In the genomic region with DNA sequence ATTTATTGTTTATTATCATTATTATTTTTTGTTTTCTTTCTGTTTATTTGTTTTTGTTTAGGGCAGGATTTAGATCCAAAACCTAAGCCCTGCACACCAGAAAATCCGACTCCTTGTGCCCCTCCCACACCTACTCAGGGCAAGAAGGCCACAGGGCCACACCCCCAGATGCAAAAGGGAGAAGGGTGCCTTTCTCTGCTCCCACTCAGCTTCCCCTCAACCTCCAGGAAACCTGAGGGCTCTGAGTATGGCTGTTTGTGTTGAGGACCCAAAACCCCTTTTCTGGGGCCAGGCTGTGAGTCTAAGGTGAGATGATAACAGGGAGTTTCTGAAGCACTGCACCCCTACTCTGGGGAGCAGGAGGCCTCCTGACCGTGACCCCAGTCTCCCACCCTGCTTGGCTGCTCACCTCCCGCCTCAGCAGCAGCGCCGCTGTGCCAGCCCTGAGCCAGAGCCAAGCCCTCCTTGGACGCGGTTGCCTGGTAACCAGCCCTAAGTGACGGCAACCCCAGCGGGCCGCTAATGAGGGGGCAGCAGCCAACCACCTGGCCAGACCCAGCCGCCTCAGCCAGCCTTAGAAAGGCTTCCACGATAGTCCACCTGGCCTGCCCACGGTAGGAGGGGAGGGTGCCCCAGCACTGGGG, we compare ENCODE assay signal across 10 cellular contexts. TPM values are rescaled to one million over a fixed set of nuclear protein-coding genes. Genes with fewer than 3 reads are reported as not detected.
DNase-seq lines count a peak whose midpoint lies in the region; ATAC-seq and TF ChIP-seq lines count a peak whose summit lies in the region.
"Had no signal": no experiment of that assay in that cellular context is flagged by ENCODE, and none has a peak within 500 bp of the region (broad histone marks: within the 10 kb centered on the region; RNA-seq: fewer than 3 reads in every experiment).

No MANE protein-coding gene starts in this region.

- peaks cover 4% of the 10 kb centered on the region for H3K4me1 ChIP-seq in mesendoderm (ENCODE audit: control insufficient read depth, low read depth, low read length)

- H3K4ac ChIP-seq in mesendoderm (ENCODE audit: low read depth, low read length), result no peak overlapping the region

- no peak overlapping the region for H3K27ac Mint-ChIP-seq in activated naive CD8-positive, alpha-beta T cell treated with anti-CD3 and anti-CD28 coated beads, Interleukin-2, amount 50 U/mL, for 24 hours

- no peak overlapping the region for H2BK15ac ChIP-seq in mesendoderm (replicated peaks; ENCODE audit: low read depth)

- H3K23ac ChIP-seq in mesendoderm (ENCODE audit: low read length), result no peak overlapping the region

- H3K27me3 Mint-ChIP-seq in activated naive CD8-positive, alpha-beta T cell treated with anti-CD3 and anti-CD28 coated beads, Interleukin-2, amount 50 U/mL, for 24 hours, result peaks cover 8% of the 10 kb centered on the region
- H3K27me3 Mint-ChIP-seq: central memory CD8-positive, alpha-beta T cell had no signal

- H3K56ac ChIP-seq in mesendoderm (ENCODE audit: low read length), result no peak overlapping the region

- DNase-seq in D341Med (ENCODE audit: low spot score) (peak; percentile 78), NCI-H2029 (lab: John Stamatoyannopoulos, UW) (peak; percentile 59), mesendoderm (peak; percentile 81), amniotic stem cell (lab: John Stamatoyannopoulos, UW) (no peak), T1000 (lab: John Stamatoyannopoulos, UW) (no peak)
- DNase-seq in stimulated activated CD4-positive, alpha-beta T cell treated with anti-CD3 and anti-CD28 coated beads, Interleukin-4, amount 100 ng/mL, for 1 hour, result no peak
- no peak for DNase-seq in activated naive CD8-positive, alpha-beta T cell treated with anti-CD3 and anti-CD28 coated beads, Interleukin-2, amount 50 U/mL, for 24 hours

- H2AK5ac ChIP-seq in mesendoderm (ENCODE audit: low read length), result no peak overlapping the region

- H3K36me3 Mint-ChIP-seq in activated naive CD8-positive, alpha-beta T cell treated with anti-CD3 and anti-CD28 coated beads, Interleukin-2, amount 50 U/mL, for 24 hours (ENCODE audit: low read depth), result no peaks in the 10 kb centered on the region

- no peak overlapping the region for H3K18ac ChIP-seq in mesendoderm (ENCODE audit: low read length)

- H4K5ac ChIP-seq in mesendoderm (ENCODE audit: low read length), result no peak overlapping the region

- H3K27me3 ChIP-seq in mesendoderm (ENCODE audit: insufficient read depth, low read length, poor library complexity), result no peaks in the 10 kb centered on the region

- H4K8ac ChIP-seq in mesendoderm (ENCODE audit: low read depth, low read length), result no peak overlapping the region

- H3K79me1 ChIP-seq in mesendoderm (ENCODE audit: low read length), result no peaks in the 10 kb centered on the region

- H3K36me3 ChIP-seq in mesendoderm (ENCODE audit: control insufficient read depth, insufficient read depth, low read length), result no peaks in the 10 kb centered on the region

- no peaks in the 10 kb centered on the region for H3K9me3 Mint-ChIP-seq in activated naive CD8-positive, alpha-beta T cell treated with anti-CD3 and anti-CD28 coated beads, Interleukin-2, amount 50 U/mL, for 24 hours
- H3K9me3 Mint-ChIP-seq: central memory CD8-positive, alpha-beta T cell had no signal

- WGBS in mesendoderm (ENCODE audit: extremely low coverage, insufficient coverage, low lambda C conversion rate), result no CpG with 5 or more reads among the region's 13 CpGs

- H3K4me3 Mint-ChIP-seq in activated naive CD8-positive, alpha-beta T cell treated with anti-CD3 and anti-CD28 coated beads, Interleukin-2, amount 50 U/mL, for 24 hours, result no peak overlapping the region
- H3K4me3 Mint-ChIP-seq: central memory CD8-positive, alpha-beta T cell had no signal

- no peak overlapping the region for H3K4me2 ChIP-seq in mesendoderm (ENCODE audit: low read length)

- peak; percentile 52; the same call in 2 of the 3 replicates for ATAC-seq in SK-N-SH treated with all-trans-retinoic acid at 6 μM for 48 hours
- ATAC-seq in activated naive CD8-positive, alpha-beta T cell treated with anti-CD3 and anti-CD28 coated beads, Interleukin-2, amount 50 U/mL, for 24 hours, result no peak
- ATAC-seq: Panc1 had no signal

- H3K4me3 ChIP-seq in mesendoderm (ENCODE audit: low read length), result no peak overlapping the region

- H3K27ac ChIP-seq in mesendoderm (ENCODE audit: low read depth, low read length), result no peak overlapping the region

- H3K79me2 ChIP-seq in mesendoderm (ENCODE audit: control insufficient read depth, insufficient read depth, low read length), result no peaks in the 10 kb centered on the region

- H3K4me1 Mint-ChIP-seq in activated naive CD8-positive, alpha-beta T cell treated with anti-CD3 and anti-CD28 coated beads, Interleukin-2, amount 50 U/mL, for 24 hours, result peaks cover 17% of the 10 kb centered on the region
- H3K4me1 Mint-ChIP-seq: central memory CD8-positive, alpha-beta T cell had no signal

- no peak overlapping the region for H2BK5ac ChIP-seq in mesendoderm (ENCODE audit: low read length)

- no peak overlapping the region for H3K9ac ChIP-seq in mesendoderm (ENCODE audit: low read length)

- no peak overlapping the region for H2BK120ac ChIP-seq in mesendoderm (ENCODE audit: low read depth, low read length)

TF ChIP-seq in SK-N-SH treated with all-trans-retinoic acid at 6 μM for 48 hours, 23 proteins besides CTCF, POLR2A, EP300 and RAD21:
- TF ChIP-seq, protein P1, sequence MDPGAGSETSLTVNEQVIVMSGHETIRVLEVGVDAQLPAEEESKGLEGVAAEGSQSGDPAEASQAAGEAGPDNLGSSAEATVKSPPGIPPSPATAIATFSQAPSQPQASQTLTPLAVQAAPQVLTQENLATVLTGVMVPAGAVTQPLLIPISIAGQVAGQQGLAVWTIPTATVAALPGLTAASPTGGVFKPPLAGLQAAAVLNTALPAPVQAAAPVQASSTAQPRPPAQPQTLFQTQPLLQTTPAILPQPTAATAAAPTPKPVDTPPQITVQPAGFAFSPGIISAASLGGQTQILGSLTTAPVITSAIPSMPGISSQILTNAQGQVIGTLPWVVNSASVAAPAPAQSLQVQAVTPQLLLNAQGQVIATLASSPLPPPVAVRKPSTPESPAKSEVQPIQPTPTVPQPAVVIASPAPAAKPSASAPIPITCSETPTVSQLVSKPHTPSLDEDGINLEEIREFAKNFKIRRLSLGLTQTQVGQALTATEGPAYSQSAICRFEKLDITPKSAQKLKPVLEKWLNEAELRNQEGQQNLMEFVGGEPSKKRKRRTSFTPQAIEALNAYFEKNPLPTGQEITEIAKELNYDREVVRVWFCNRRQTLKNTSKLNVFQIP (CRISPR knock-in tag; IDR thresholded peaks at IDR 0.05; ENCODE audit: borderline replicate concordance, low read depth), result no peak
- TF ChIP-seq ARNTL (CRISPR knock-in tag; IDR thresholded peaks at IDR 0.05; ENCODE audit: borderline replicate concordance, low read depth), result no peak
- TF ChIP-seq, protein P2, sequence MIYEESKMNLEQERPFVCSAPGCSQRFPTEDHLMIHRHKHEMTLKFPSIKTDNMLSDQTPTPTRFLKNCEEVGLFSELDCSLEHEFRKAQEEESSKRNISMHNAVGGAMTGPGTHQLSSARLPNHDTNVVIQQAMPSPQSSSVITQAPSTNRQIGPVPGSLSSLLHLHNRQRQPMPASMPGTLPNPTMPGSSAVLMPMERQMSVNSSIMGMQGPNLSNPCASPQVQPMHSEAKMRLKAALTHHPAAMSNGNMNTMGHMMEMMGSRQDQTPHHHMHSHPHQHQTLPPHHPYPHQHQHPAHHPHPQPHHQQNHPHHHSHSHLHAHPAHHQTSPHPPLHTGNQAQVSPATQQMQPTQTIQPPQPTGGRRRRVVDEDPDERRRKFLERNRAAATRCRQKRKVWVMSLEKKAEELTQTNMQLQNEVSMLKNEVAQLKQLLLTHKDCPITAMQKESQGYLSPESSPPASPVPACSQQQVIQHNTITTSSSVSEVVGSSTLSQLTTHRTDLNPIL (CRISPR knock-in tag; IDR thresholded peaks at IDR 0.05; ENCODE audit: low read depth), result no peak
- TF ChIP-seq, protein P3, sequence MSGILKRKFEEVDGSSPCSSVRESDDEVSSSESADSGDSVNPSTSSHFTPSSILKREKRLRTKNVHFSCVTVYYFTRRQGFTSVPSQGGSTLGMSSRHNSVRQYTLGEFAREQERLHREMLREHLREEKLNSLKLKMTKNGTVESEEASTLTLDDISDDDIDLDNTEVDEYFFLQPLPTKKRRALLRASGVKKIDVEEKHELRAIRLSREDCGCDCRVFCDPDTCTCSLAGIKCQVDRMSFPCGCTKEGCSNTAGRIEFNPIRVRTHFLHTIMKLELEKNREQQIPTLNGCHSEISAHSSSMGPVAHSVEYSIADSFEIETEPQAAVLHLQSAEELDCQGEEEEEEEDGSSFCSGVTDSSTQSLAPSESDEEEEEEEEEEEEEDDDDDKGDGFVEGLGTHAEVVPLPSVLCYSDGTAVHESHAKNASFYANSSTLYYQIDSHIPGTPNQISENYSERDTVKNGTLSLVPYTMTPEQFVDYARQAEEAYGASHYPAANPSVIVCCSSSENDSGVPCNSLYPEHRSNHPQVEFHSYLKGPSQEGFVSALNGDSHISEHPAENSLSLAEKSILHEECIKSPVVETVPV (CRISPR knock-in tag; IDR thresholded peaks at IDR 0.05), result no peak

RNA-seq across cellular contexts. Expression of a gene that starts 6.4 kb away (rescaled TPM):
- polyA plus RNA-seq in mesendoderm (2013, experiment 1 of 2), result 8.7 TPM
- polyA plus RNA-seq in mesendoderm (2013, experiment 2 of 2), result 9.6 TPM

Comparison
In these comparisons a context has a peak if more than half of its experiments do, and no peak if none do; other contexts are left out.
1. DNase-seq: peak in D341Med (single experiment), NCI-H2029 (single experiment) and mesendoderm (single experiment); none in stimulated activated CD4-positive, alpha-beta T cell treated with anti-CD3 and anti-CD28 coated beads, Interleukin-4, amount 100 ng/mL, for 1 hour (single experiment), amniotic stem cell (single experiment), activated naive CD8-positive, alpha-beta T cell treated with anti-CD3 and anti-CD28 coated beads, Interleukin-2, amount 50 U/mL, for 24 hours (single experiment) and T1000 (single experiment).